In genomic region chr11:75719089-75719638, GRCh38 we compare ENCODE assay signal across 22 cellular contexts. TPM values are rescaled to one million over a fixed set of nuclear protein-coding genes. Genes with fewer than 3 reads are reported as not detected.
DNase-seq lines count a peak whose midpoint lies in the region; TF ChIP-seq lines count a peak whose summit lies in the region.
"Had no signal": no experiment of that assay in that cellular context is flagged by ENCODE, and none has a peak within 500 bp of the region (broad histone marks: within the 10 kb centered on the region; RNA-seq: fewer than 3 reads in every experiment).

No MANE protein-coding gene starts in this region.

- no peaks in the 10 kb centered on the region for H4K20me1 ChIP-seq in KMS-11 (ENCODE audit: insufficient read depth)

- H3K27me3 ChIP-seq in KMS-11 (ENCODE audit: insufficient read depth, low read depth): no peaks in the 10 kb centered on the region
- H3K27me3 ChIP-seq in rectal smooth muscle tissue (ENCODE audit: control insufficient read depth, insufficient read depth, low read length): no peaks in the 10 kb centered on the region
- H3K27me3 ChIP-seq in sigmoid colon: no peaks in the 10 kb centered on the region

- no peaks in the 10 kb centered on the region for H3K79me2 ChIP-seq in KMS-11 (ENCODE audit: insufficient read depth, low read depth)

- no peak overlapping the region for H3K4me2 ChIP-seq in KMS-11
- H3K4me2 ChIP-seq: GM23338, PC-9 had no signal

- no peak overlapping the region for H3K9ac ChIP-seq in KMS-11
- no peak overlapping the region for H3K9ac ChIP-seq in rectal smooth muscle tissue (ENCODE audit: low read length)

- H3K36me3 ChIP-seq in KMS-11 (ENCODE audit: insufficient read depth): no peaks in the 10 kb centered on the region
- no peaks in the 10 kb centered on the region for H3K36me3 ChIP-seq in rectal smooth muscle tissue (ENCODE audit: control insufficient read depth, insufficient read depth, low read length)
- no peaks in the 10 kb centered on the region for H3K36me3 ChIP-seq in sigmoid colon

- TF ChIP-seq CTCF in GM12865 (IDR thresholded peaks at IDR 0.05; ENCODE audit: insufficient read depth, low read depth, low read length, missing control alignments) (no peak), KMS-11 (conservative IDR thresholded peaks at IDR 0.05; ENCODE audit: low read depth, low read length) (no peak), sigmoid colon (IDR thresholded peaks at IDR 0.05) (no peak)

- TF ChIP-seq POLR2A in sigmoid colon (IDR thresholded peaks at IDR 0.05): no peak

- intact Hi-C loops in sigmoid colon (cut with DNase I): no loop called here

- H2AFZ ChIP-seq in KMS-11 (ENCODE audit: low read depth): peak overlapping the region; percentile 7; the same call in 1 of the 2 replicates
- H2AFZ ChIP-seq: GM23338, PC-9 had no signal

- H3K9me3 ChIP-seq in sigmoid colon: no peaks in the 10 kb centered on the region

- no peak for TF ChIP-seq EP300 in sigmoid colon (IDR thresholded peaks at IDR 0.05)

- H3K4me1 ChIP-seq in KMS-11 (ENCODE audit: low read depth, poor library complexity, severe bottlenecking): peaks cover 14% of the 10 kb centered on the region
- H3K4me1 ChIP-seq in rectal smooth muscle tissue (ENCODE audit: control insufficient read depth, insufficient read depth, low read length): no peaks in the 10 kb centered on the region
- H3K4me1 ChIP-seq in sigmoid colon: no peaks in the 10 kb centered on the region

- H3K27ac ChIP-seq in KMS-11 (no peak overlapping the region), rectal smooth muscle tissue (ENCODE audit: low read depth, low read length) (no peak overlapping the region), sigmoid colon (no peak overlapping the region)
- H3K27ac ChIP-seq: PC-9 had no signal

- WGBS in sigmoid colon, 2 donors: 22 to 66% methylated on average over 3 of the region's 3 CpGs

- no peak overlapping the region for H3K4me3 ChIP-seq in GM12865 (ENCODE audit: low read depth, low read length)
- no peak overlapping the region for H3K4me3 ChIP-seq in KMS-11 (IDR thresholded peaks at IDR 0.05; ENCODE audit: insufficient read depth, low read depth, low read length)
- H3K4me3 ChIP-seq in rectal smooth muscle tissue (ENCODE audit: low read length): peak overlapping the region; percentile 17
- no peak overlapping the region for H3K4me3 ChIP-seq in sigmoid colon
- H3K4me3 ChIP-seq: GM23338, PC-9 had no signal

- DNase-seq in GM12865 (ENCODE audit: low read depth): peak; percentile 52
- peak; percentile 3 for DNase-seq in kidney glomerular epithelial cell (lab: John Stamatoyannopoulos, UW)
- no peak for DNase-seq in NCI-H1417 (lab: John Stamatoyannopoulos, UW)
- no peak for DNase-seq in sigmoid colon
- DNase-seq in hypothalamus (lab: John Stamatoyannopoulos, UW): no peak
- DNase-seq in putamen (ENCODE audit: low spot score): no peak
- DNase-seq: activated CD4-positive, alpha-beta T cell treated with anti-CD3 and anti-CD28 coated beads for 1 hour; activated CD8-positive, alpha-beta memory T cell treated with anti-CD3 and anti-CD28 coated beads, Interleukin-2, amount 10 ng/mL, durations not matched to agents 7 days and 5 days; activated naive CD8-positive, alpha-beta T cell treated with anti-CD3 and anti-CD28 coated beads, Interleukin-2, amount 50 U/mL, for 24 hours; EL; erythroblast; NCI-H82; PC-9; stimulated activated CD4-positive, alpha-beta T cell treated with anti-CD3 and anti-CD28 coated beads, Interleukin-1b, Interleukin-23, amount 100 ng/mL, for 48 hours had no signal

RNA-seq across cellular contexts. Expression of gene MOGAT2, which starts 1.5 kb away (rescaled TPM):
- total RNA-seq in sigmoid colon: under 1 TPM in 1 of 4 donors, not detected in 3; 0.36 TPM
- polyA plus RNA-seq in sigmoid colon: 10 to 100 TPM; 26.4 to 98.5 (median 28.2) TPM
- total RNA-seq: activated CD8-positive, alpha-beta memory T cell treated with anti-CD3 and anti-CD28 coated beads, Interleukin-2, amount 10 ng/mL, durations not matched to agents 7 days and 5 days; activated T-helper 2 cell treated with anti-CD3 and anti-CD28 coated beads, Interferon-gamma antibody, Interleukin-2, Interleukin-4, amounts not matched to agents 10 μg/mL and 5 μg/mL and 100 μg/mL, durations not matched to agents 14 hours and 24 hours and 36 hours; dermis microvascular lymphatic vessel endothelial cell; frontal cortex; GM23338; MCF 10A; neural crest cell; PC-9 had no signal
- polyA plus RNA-seq: GM23338 had no signal

RNA-seq across cellular contexts. Expression of gene DGAT2, which starts 49.4 kb away (rescaled TPM):
- 10 to 100 TPM in 1 of 4 donors, 1 to 10 TPM in 1, under 1 TPM in 2; 0.55 to 20.3 (median 0.92) TPM for total RNA-seq in sigmoid colon
- polyA plus RNA-seq in sigmoid colon: 10 to 100 TPM in 1 of 3 donors, 1 to 10 TPM in 2; 1.2 to 16.5 (median 3.6) TPM

RNA-seq across cellular contexts. Expression of gene MAP6, which starts 50.3 kb away (rescaled TPM):
- 10 to 100 TPM in 3 of 4 donors, 1 to 10 TPM in 1; 6.7 to 24.9 (median 16.6) TPM for total RNA-seq in sigmoid colon
- polyA plus RNA-seq in sigmoid colon: 1 to 10 TPM in 1 of 3 donors, under 1 TPM in 1, not detected in 1; 0.60 to 2.0 TPM
- total RNA-seq: MCF 10A, PC-9 had no signal

Comparison
In these comparisons a context has a peak if more than half of its experiments do, and no peak if none do; other contexts are left out.
1. DNase-seq: peak in GM12865 (single experiment) and kidney glomerular epithelial cell (single experiment); none in NCI-H1417 (0 of 3), sigmoid colon (single experiment), hypothalamus (0 of 51) and putamen (single experiment).